ENCODE assay signal across 10 cellular contexts in genomic region chr9:27535701-27536118, GRCh38. TPM values are rescaled to one million over a fixed set of nuclear protein-coding genes. Genes with fewer than 3 reads are reported as not detected.
DNase-seq lines count a peak whose midpoint lies in the region; ATAC-seq and TF ChIP-seq lines count a peak whose summit lies in the region.
"Had no signal": no experiment of that assay in that cellular context is flagged by ENCODE, and none has a peak within 500 bp of the region (broad histone marks: within the 10 kb centered on the region; RNA-seq: fewer than 3 reads in every experiment).

No MANE protein-coding gene starts in this region.

- H3K4me1 Mint-ChIP-seq in activated B cell treated with CpG ODN at 0.5 μM for 24 hours, result peaks cover 16% of the 10 kb centered on the region

- intact Hi-C loops in activated B cell treated with CpG ODN at 0.5 μM for 24 hours (cut with micrococcal nuclease), result no loop called here

- no peak overlapping the region for H3K4me3 Mint-ChIP-seq in activated B cell treated with CpG ODN at 0.5 μM for 24 hours

- no peaks in the 10 kb centered on the region for H3K36me3 Mint-ChIP-seq in activated B cell treated with CpG ODN at 0.5 μM for 24 hours (ENCODE audit: low read depth)

- no peak overlapping the region for H3K27ac Mint-ChIP-seq in activated B cell treated with CpG ODN at 0.5 μM for 24 hours

- no peaks in the 10 kb centered on the region for H3K27me3 Mint-ChIP-seq in activated B cell treated with CpG ODN at 0.5 μM for 24 hours

- DNase-seq in activated B cell treated with CpG ODN at 0.5 μM for 24 hours, result no peak
- peak; percentile 71 for DNase-seq in midbrain (lab: John Stamatoyannopoulos, UW)
- no peak for DNase-seq in DMS114 treated with DMSO at 0.1 percent for 48 hours (lab: John Stamatoyannopoulos, UW; ENCODE audit: unreplicated experiment)
- no peak for DNase-seq in NCI-H1417 treated with DMSO at 0.1 percent for 48 hours (lab: John Stamatoyannopoulos, UW)
- DNase-seq in NCI-H2081 (lab: John Stamatoyannopoulos, UW), result no peak
- DNase-seq in COR-L47 (lab: John Stamatoyannopoulos, UW), result no peak
- DNase-seq: NCI-H2171 had no signal

- no peak for TF ChIP-seq CTCF in activated B cell treated with CpG ODN at 0.5 μM for 24 hours (IDR thresholded peaks at IDR 0.05)

- peak; percentile 52 for ATAC-seq in GM18511 (IDR thresholded peaks at IDR 0.05; ENCODE audit: unreplicated experiment)
- ATAC-seq in HG02623 (IDR thresholded peaks at IDR 0.05; ENCODE audit: unreplicated experiment), result peak; percentile 30
- peak; percentile 54 for ATAC-seq in activated B cell treated with CpG ODN at 0.5 μM for 24 hours (ENCODE audit: low read depth)

- H3K9me3 Mint-ChIP-seq in activated B cell treated with CpG ODN at 0.5 μM for 24 hours, result no peaks in the 10 kb centered on the region

- POLR2A ChIA-PET in activated B cell treated with CpG ODN at 0.5 μM for 24 hours (lab: Charles Lee), result no interaction called here

- CTCF ChIA-PET in activated B cell treated with CpG ODN at 0.5 μM for 24 hours (lab: Charles Lee), result interaction anchor here (3.5 kb wide), 1 partner anchor 203 kb away, joined by 17 read pairs; no protein-coding TSS in a partner anchor

RNA-seq across cellular contexts. Expression of gene MOB3B, which starts 6.1 kb away (rescaled TPM):
- 7.3 and 10.0 TPM in 2 replicates for total RNA-seq in activated B cell treated with CpG ODN at 0.5 μM for 24 hours

RNA-seq across cellular contexts. Expression of gene IFNK, which starts 11.6 kb away (rescaled TPM):
- not detected in 2 replicates for total RNA-seq in activated B cell treated with CpG ODN at 0.5 μM for 24 hours
- total RNA-seq: thoracic aorta had no signal

RNA-seq across cellular contexts. Expression of gene C9orf72, which starts 37.6 kb away (rescaled TPM):
- total RNA-seq in activated B cell treated with CpG ODN at 0.5 μM for 24 hours, result 15.2 and 15.3 TPM in 2 replicates
